10 cellular contexts compared by ENCODE assay signal in the genomic region with DNA sequence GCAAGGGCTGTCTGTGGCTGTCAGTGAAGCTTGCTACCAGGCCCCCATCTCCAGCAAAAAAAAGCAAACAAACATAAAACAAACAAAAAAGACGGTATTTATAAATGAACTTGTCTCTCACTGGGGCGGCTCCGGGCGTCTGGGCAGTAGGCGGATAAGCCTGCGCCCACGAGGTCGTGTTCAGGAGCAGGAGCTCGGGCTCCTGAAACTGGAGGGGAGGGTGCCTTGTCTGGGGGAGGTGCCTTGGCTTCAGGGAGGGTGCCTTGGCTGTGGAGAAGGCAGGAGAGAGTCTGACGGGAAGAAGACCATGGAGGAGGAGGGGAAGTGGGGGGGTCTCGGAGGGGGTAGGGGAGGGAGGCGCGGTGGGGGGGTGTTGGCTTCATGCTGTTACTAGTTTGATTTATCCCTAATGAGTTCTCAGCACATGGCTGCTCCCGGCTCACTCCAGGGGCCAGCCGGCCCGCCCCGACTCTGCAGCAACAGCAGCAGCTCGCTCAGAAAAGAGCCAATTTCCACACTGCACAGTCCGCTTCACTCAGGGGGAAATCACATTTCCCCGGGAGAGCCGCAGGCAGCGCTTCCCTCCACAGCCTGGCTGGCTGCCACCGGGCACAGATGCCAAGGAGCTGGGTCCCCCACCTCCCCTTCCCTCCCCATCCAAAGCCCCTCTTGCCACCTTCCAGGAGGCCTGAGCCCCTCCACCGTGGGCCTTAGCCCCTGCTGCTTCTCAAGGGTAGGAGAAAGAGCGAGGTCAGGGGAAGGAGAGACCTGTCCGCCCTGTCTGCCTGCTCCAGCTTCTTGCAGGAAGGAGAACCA. TPM values are rescaled to one million over a fixed set of nuclear protein-coding genes. Genes with fewer than 3 reads are reported as not detected.
DNase-seq lines count a peak whose midpoint lies in the region; ATAC-seq, FAIRE-seq and TF ChIP-seq lines count a peak whose summit lies in the region.
"Had no signal": no experiment of that assay in that cellular context is flagged by ENCODE, and none has a peak within 500 bp of the region (broad histone marks: within the 10 kb centered on the region; RNA-seq: fewer than 3 reads in every experiment).

No MANE protein-coding gene starts in this region.

- H3K27ac ChIP-seq in left lung (peak overlapping the region in 1 of 2 donors; percentile 60), smooth muscle cell (ENCODE audit: low read depth) (peak overlapping the region; percentile 31)

- no peaks in the 10 kb centered on the region for H3K36me3 ChIP-seq in left lung
- H3K36me3 ChIP-seq in smooth muscle cell (ENCODE audit: low read depth), result no peaks in the 10 kb centered on the region

- peak overlapping the region; percentile 49 for H3K4me2 ChIP-seq in smooth muscle cell

- DNase-seq in NCI-H1694 (lab: John Stamatoyannopoulos, UW), result peak; percentile 34
- DNase-seq in astrocyte of the hippocampus (ENCODE audit: low read depth, low spot score), result peak; percentile 58
- DNase-seq in left lung, result peak in 1 of 2 donors; percentile 51
- DNase-seq in smooth muscle cell (lab: John Stamatoyannopoulos, UW; ENCODE audit: unreplicated experiment), result no peak
- no peak for DNase-seq in NCI-H1048 (lab: John Stamatoyannopoulos, UW)
- DNase-seq in middle frontal gyrus (ENCODE audit: extremely low spot score, low spot score), result no peak
- no peak for DNase-seq in RCC 7860 (ENCODE audit: low spot score)
- DNase-seq: activated effector memory CD4-positive, alpha-beta T cell treated with Interleukin-2 at 50 U/mL for 16 hours; stimulated activated CD4-positive, alpha-beta T cell treated with anti-CD3 and anti-CD28 coated beads, Interleukin-4, amount 100 ng/mL, for 24 hours had no signal

- peak; percentile 57 for ATAC-seq in left lung
- no peak for ATAC-seq in HG03457 (IDR thresholded peaks at IDR 0.05; ENCODE audit: unreplicated experiment)

- H3F3A ChIP-seq in smooth muscle cell (ENCODE audit: low read depth), result peaks cover 13% of the 10 kb centered on the region

- peaks cover 9 to 29% of the 10 kb centered on the region in 2 donors for H3K4me1 ChIP-seq in left lung
- H3K4me1 ChIP-seq in smooth muscle cell (ENCODE audit: low read depth), result peaks cover 15% of the 10 kb centered on the region

- no peaks in the 10 kb centered on the region for H3K79me2 ChIP-seq in smooth muscle cell (ENCODE audit: low read depth)

- no peak for FAIRE-seq in RCC 7860 (lab: Jason Lieb, UNC)

- 55% methylated on average over 23 of the region's 26 CpGs for WGBS in smooth muscle cell (ENCODE audit: low lambda C conversion rate)

- no peak for TF ChIP-seq CTCF in left lung (IDR thresholded peaks at IDR 0.05)
- TF ChIP-seq CTCF in smooth muscle cell (IDR thresholded peaks at IDR 0.05; ENCODE audit: borderline replicate concordance, insufficient read depth, poor library complexity, severe bottlenecking), result no peak

- H3K9me3 ChIP-seq in left lung, result no peaks in the 10 kb centered on the region
- H3K9me3 ChIP-seq in smooth muscle cell (replicated peaks; ENCODE audit: low read depth), result no peaks in the 10 kb centered on the region

- intact Hi-C loops in left lung (cut with DNase I), result no loop called here

- H3K27me3 ChIP-seq in left lung (no peaks in the 10 kb centered on the region), smooth muscle cell (ENCODE audit: low read depth) (no peaks in the 10 kb centered on the region)

- no peak overlapping the region for H3K9ac ChIP-seq in smooth muscle cell (ENCODE audit: low read depth)

- no peak overlapping the region for H2AFZ ChIP-seq in smooth muscle cell (ENCODE audit: low read depth)

- H4K20me1 ChIP-seq in smooth muscle cell (ENCODE audit: low read depth), result no peaks in the 10 kb centered on the region

- H3K4me3 ChIP-seq in left lung, result no peak overlapping the region
- no peak overlapping the region for H3K4me3 ChIP-seq in smooth muscle cell

RNA-seq across cellular contexts. Expression of a gene that starts 38.7 kb away (rescaled TPM):
- total RNA-seq in left lung, result 10 to 100 TPM; 29.8 to 50.2 TPM
- total RNA-seq in smooth muscle cell, result 7.3 and 9.3 TPM in 2 replicates
- polyA plus RNA-seq in smooth muscle cell, result 7.8 and 9.5 TPM in 2 replicates

Comparison
In these comparisons a context has a peak if more than half of its experiments do, and no peak if none do; other contexts are left out.
1. DNase-seq: peak in NCI-H1694 (single experiment) and astrocyte of the hippocampus (single experiment); none in smooth muscle cell (single experiment), NCI-H1048 (single experiment), middle frontal gyrus (single experiment) and RCC 7860 (single experiment).